8 cellular contexts compared by ENCODE assay signal in the genomic region with DNA sequence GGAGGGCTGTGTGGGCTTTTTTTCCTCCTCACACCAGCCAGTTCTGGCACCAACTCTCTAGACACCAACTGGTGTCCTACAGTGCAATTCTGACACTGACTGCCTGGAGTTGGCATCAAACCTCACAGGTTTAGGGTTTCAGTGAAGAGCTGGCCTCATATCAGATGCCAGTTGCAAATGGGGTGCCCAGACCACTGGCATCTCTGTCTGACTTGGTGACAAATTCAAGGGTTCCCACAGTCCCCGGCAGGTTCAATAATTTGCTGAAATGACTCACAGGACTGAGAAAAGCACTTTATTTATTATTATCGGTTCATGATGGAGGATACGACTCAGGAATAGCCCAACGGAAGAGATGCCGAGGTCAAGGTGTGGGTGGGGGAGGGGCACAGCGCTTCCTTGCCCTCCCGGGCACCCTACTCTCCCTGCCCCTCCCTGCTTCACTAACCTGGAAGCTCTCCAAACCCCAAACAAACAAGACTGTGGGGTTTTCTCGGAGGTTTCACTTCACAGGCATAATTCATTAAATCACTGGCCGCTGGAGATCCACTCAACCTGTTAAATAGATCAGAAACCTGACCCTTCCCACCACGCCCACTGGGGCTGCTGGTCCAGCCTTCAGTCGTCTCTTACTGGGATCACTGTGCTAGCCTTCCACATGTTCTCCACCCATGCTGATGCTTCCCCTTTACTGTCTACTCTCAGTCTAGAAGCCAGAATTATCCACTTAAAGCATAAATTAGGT. TPM values are rescaled to one million over a fixed set of nuclear protein-coding genes. Genes with fewer than 3 reads are reported as not detected.
DNase-seq lines count a peak whose midpoint lies in the region; ATAC-seq and TF ChIP-seq lines count a peak whose summit lies in the region.

No MANE protein-coding gene starts in this region.

- ATAC-seq in left lung (no peak), HG02798 (IDR thresholded peaks at IDR 0.05; ENCODE audit: poor library complexity, unreplicated experiment) (no peak), HG02610 (IDR thresholded peaks at IDR 0.05; ENCODE audit: unreplicated experiment) (no peak)

- TF ChIP-seq CTCF in HFFc6 (IDR thresholded peaks at IDR 0.05), result no peak
- no peak for TF ChIP-seq CTCF in left lung (IDR thresholded peaks at IDR 0.05)

- peaks cover 54 to 62% (median 56%) of the 10 kb centered on the region in 10 experiments for H3K4me1 ChIP-seq in BLaER1 treated with 17β-estradiol and CSF1 and Interleukin-3, amounts not matched to agents 10 nM and 100 nM
- peaks cover 10 to 53% of the 10 kb centered on the region in 2 donors for H3K4me1 ChIP-seq in left lung

- DNase-seq in HFFc6 (no peak), left lung (no peak), retina (no peak), posterior vena cava (ENCODE audit: low spot score) (no peak)
- DNase-seq in activated CD4-positive, alpha-beta memory T cell treated with anti-CD3 and anti-CD28 coated beads, Interleukin-2, amount 10 ng/mL, durations not matched to agents 7 days and 5 days, result peak; percentile 24

- H3K36me3 Mint-ChIP-seq in HFFc6 (ENCODE audit: low read depth), result no peaks in the 10 kb centered on the region
- H3K36me3 Mint-ChIP-seq in activated CD4-positive, alpha-beta memory T cell treated with anti-CD3 and anti-CD28 coated beads, Interleukin-2, amount 10 ng/mL, durations not matched to agents 7 days and 5 days (ENCODE audit: low read depth), result peaks cover 32% of the 10 kb centered on the region

- H3K27me3 ChIP-seq in BLaER1 treated with 17β-estradiol and CSF1 and Interleukin-3, amounts not matched to agents 10 nM and 100 nM, result peaks cover 0 to 6% (median 0%) of the 10 kb centered on the region in 11 experiments; a peak in 1 of 22 replicates
- H3K27me3 ChIP-seq in left lung, result peaks cover 0 to 4% of the 10 kb centered on the region in 2 donors

- H4K20me1 ChIP-seq in BLaER1 treated with 17β-estradiol and CSF1 and Interleukin-3, amounts not matched to agents 10 nM and 100 nM, result peaks cover 0 to 21% (median 6%) of the 10 kb centered on the region in 11 experiments; a peak in 9 of 22 replicates

- H3K36me3 ChIP-seq in BLaER1 treated with 17β-estradiol and CSF1 and Interleukin-3, amounts not matched to agents 10 nM and 100 nM, result peaks cover 10 to 23% (median 15%) of the 10 kb centered on the region in 11 experiments; a peak in 21 of 22 replicates
- peaks cover 0 to 4% of the 10 kb centered on the region in 2 donors for H3K36me3 ChIP-seq in left lung

- no peaks in the 10 kb centered on the region for H3K9me3 ChIP-seq in BLaER1 treated with 17β-estradiol and CSF1 and Interleukin-3, amounts not matched to agents 10 nM and 100 nM (replicated peaks in 1 of 11)
- H3K9me3 ChIP-seq in left lung, result no peaks in the 10 kb centered on the region

- H3K4me3 ChIP-seq in BLaER1 treated with 17β-estradiol and CSF1 and Interleukin-3, amounts not matched to agents 10 nM and 100 nM, result no peak overlapping the region; a peak in 1 of 20 replicates
- H3K4me3 ChIP-seq in left lung, result no peak overlapping the region

- H3K9me3 Mint-ChIP-seq in HFFc6, result no peaks in the 10 kb centered on the region
- no peaks in the 10 kb centered on the region for H3K9me3 Mint-ChIP-seq in activated CD4-positive, alpha-beta memory T cell treated with anti-CD3 and anti-CD28 coated beads, Interleukin-2, amount 10 ng/mL, durations not matched to agents 7 days and 5 days

- peak overlapping the region in 10 of 11 experiments; percentile 83 to 95 (median 92); a peak in 18 of 22 replicates for H3K27ac ChIP-seq in BLaER1 treated with 17β-estradiol and CSF1 and Interleukin-3, amounts not matched to agents 10 nM and 100 nM
- H3K27ac ChIP-seq in left lung, result peak overlapping the region; percentile 79 to 84

- POLR2A ChIA-PET in activated CD4-positive, alpha-beta memory T cell treated with anti-CD3 and anti-CD28 coated beads, Interleukin-2, amount 10 ng/mL, durations not matched to agents 7 days and 5 days (lab: Charles Lee), result interaction anchor here (0.8 kb wide), 1 partner anchor 100 kb away, joined by 4 read pairs; a partner anchor contains a TSS

- CTCF ChIA-PET in activated CD4-positive, alpha-beta memory T cell treated with anti-CD3 and anti-CD28 coated beads, Interleukin-2, amount 10 ng/mL, durations not matched to agents 7 days and 5 days (lab: Charles Lee), result no interaction called here

- H3K27ac Mint-ChIP-seq in HFFc6, result peak overlapping the region; percentile 93
- H3K27ac Mint-ChIP-seq in activated CD4-positive, alpha-beta memory T cell treated with anti-CD3 and anti-CD28 coated beads, Interleukin-2, amount 10 ng/mL, durations not matched to agents 7 days and 5 days, result peak overlapping the region; percentile 72

- peaks cover 5% of the 10 kb centered on the region for H3K27me3 Mint-ChIP-seq in HFFc6 (ENCODE audit: insufficient read depth)
- H3K27me3 Mint-ChIP-seq in activated CD4-positive, alpha-beta memory T cell treated with anti-CD3 and anti-CD28 coated beads, Interleukin-2, amount 10 ng/mL, durations not matched to agents 7 days and 5 days, result peaks cover 8% of the 10 kb centered on the region

- H3K9ac ChIP-seq in BLaER1 treated with 17β-estradiol and CSF1 and Interleukin-3, amounts not matched to agents 10 nM and 100 nM, result peak overlapping the region; percentile 21 to 93 (median 88); a peak in 17 of 22 replicates

- peaks cover 58% of the 10 kb centered on the region for H3K4me1 Mint-ChIP-seq in HFFc6 (ENCODE audit: low read depth)
- H3K4me1 Mint-ChIP-seq in activated CD4-positive, alpha-beta memory T cell treated with anti-CD3 and anti-CD28 coated beads, Interleukin-2, amount 10 ng/mL, durations not matched to agents 7 days and 5 days, result peaks cover 61% of the 10 kb centered on the region

- intact Hi-C loops in left lung (cut with DNase I), result loop anchor here in 1 of 2 donors (5.0 kb wide), 2 partner anchors 836 to 851 kb away; a partner anchor contains a TSS
- intact Hi-C loops in posterior vena cava (cut with DNase I), result loop anchor here (2.0 to 5.0 kb wide), 2 partner anchors 835 to 836 kb away; no protein-coding TSS in a partner anchor

- H3K4me2 ChIP-seq in BLaER1 treated with 17β-estradiol and CSF1 and Interleukin-3, amounts not matched to agents 10 nM and 100 nM, result peak overlapping the region; percentile 95 to 100 (median 99)

- peak overlapping the region; percentile 44; the same call in 1 of the 2 replicates for H3K4me3 Mint-ChIP-seq in HFFc6
- H3K4me3 Mint-ChIP-seq in activated CD4-positive, alpha-beta memory T cell treated with anti-CD3 and anti-CD28 coated beads, Interleukin-2, amount 10 ng/mL, durations not matched to agents 7 days and 5 days, result no peak overlapping the region

RNA-seq across cellular contexts. Expression of a gene that starts 1.7 kb away (rescaled TPM):
- total RNA-seq in HFFc6 (2021; fragmentation: NEBNext Ultra II Directional; extraction: Animal tissue kit (Norgen Biotek cat#: 25700)), result 10 to 100 TPM; 26.9 to 44.9 (median 40.6) TPM
- total RNA-seq in activated CD4-positive, alpha-beta memory T cell treated with anti-CD3 and anti-CD28 coated beads, Interleukin-2, amount 10 ng/mL, durations not matched to agents 7 days and 5 days, result 100 to 1,000 TPM; 102 to 104 TPM
- 10 to 100 TPM; 16.1 to 19.9 TPM for total RNA-seq in left lung
- total RNA-seq in posterior vena cava, result 10 to 100 TPM; 18.1 to 19.6 TPM
